Comparison of ENCODE assay signal across 1 cellular context in genomic region chr5:108851129-108851528, GRCh38.
TF ChIP-seq lines count a peak whose summit lies in the region.

No MANE protein-coding gene starts in this region.

TF ChIP-seq in K562, 482 proteins besides CTCF, POLR2A, EP300 and RAD21:
- TF ChIP-seq ZBTB33 (CRISPR knock-in tag; IDR thresholded peaks at IDR 0.05), result peak; percentile 72
- TF ChIP-seq ZNF431 (CRISPR knock-in tag; IDR thresholded peaks at IDR 0.05), result peak; percentile 91
TF ChIP-seq in K562: peak in this region for 2; not testable (repeated sequence) for 480.
